1 cellular context compared by ENCODE assay signal in genomic region chr2:240136013-240136670, GRCh38.
TF ChIP-seq lines count a peak whose summit lies in the region.

Gene COPS9 (minus strand): TSS chr2:240136305. CDS start chr2:240136284, 21 bp downstream.

TF ChIP-seq in K562, 482 proteins besides CTCF, POLR2A, EP300 and RAD21 (continued from another document):
- TF ChIP-seq, protein P1, sequence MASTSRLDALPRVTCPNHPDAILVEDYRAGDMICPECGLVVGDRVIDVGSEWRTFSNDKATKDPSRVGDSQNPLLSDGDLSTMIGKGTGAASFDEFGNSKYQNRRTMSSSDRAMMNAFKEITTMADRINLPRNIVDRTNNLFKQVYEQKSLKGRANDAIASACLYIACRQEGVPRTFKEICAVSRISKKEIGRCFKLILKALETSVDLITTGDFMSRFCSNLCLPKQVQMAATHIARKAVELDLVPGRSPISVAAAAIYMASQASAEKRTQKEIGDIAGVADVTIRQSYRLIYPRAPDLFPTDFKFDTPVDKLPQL (IDR thresholded peaks at IDR 0.05; ENCODE audit: extremely low read depth, insufficient read length): no peak
- peak; percentile 51 for TF ChIP-seq KDM5B (IDR thresholded peaks at IDR 0.05; ENCODE audit: insufficient replicate concordance, low read depth, low read length)
- TF ChIP-seq E2F8 (IDR thresholded peaks at IDR 0.05; ENCODE audit: low read depth, partially characterized antibody): peak; percentile 65
- peak; percentile 65 for TF ChIP-seq ZFX (CRISPR knock-in tag; IDR thresholded peaks at IDR 0.05)
- peak; percentile 97 for TF ChIP-seq SP2 (IDR thresholded peaks at IDR 0.05; ENCODE audit: extremely low read depth, low read depth, low read length, poor library complexity, severe bottlenecking)
- peak; percentile 90 for TF ChIP-seq ETV5 (CRISPR knock-in tag; IDR thresholded peaks at IDR 0.05; ENCODE audit: low read depth)
- TF ChIP-seq SIN3B (IDR thresholded peaks at IDR 0.05; ENCODE audit: low read depth): peak; percentile 70
- peak; percentile 84 for TF ChIP-seq ESRRA (IDR thresholded peaks at IDR 0.05; ENCODE audit: borderline replicate concordance, low read depth)
